ENCODE assay signal across 30 cellular contexts in genomic region chr12:10529603-10530002, GRCh38. TPM values are rescaled to one million over a fixed set of nuclear protein-coding genes. Genes with fewer than 3 reads are reported as not detected.
"Had no signal": no experiment of that assay in that cellular context is flagged by ENCODE, and none has a peak within 500 bp of the region (broad histone marks: within the 10 kb centered on the region; RNA-seq: fewer than 3 reads in every experiment).

No MANE protein-coding gene starts in this region.

- H3K36me3 Mint-ChIP-seq: naive thymus-derived CD4-positive, alpha-beta T cell; stimulated activated memory B cell treated with anti-CD40 and anti-IgM and Interleukin-4, amounts not matched to agents 10 μg/mL and 1 μg/mL and 100 μg/mL, for 72 hours had no signal

- H3K4me1 ChIP-seq: pancreas, prostate gland, right atrium auricular region, right lobe of liver, sigmoid colon, spleen, stomach, thyroid gland, tibial nerve, upper lobe of left lung, vagina had no signal

- H3K4me2 ChIP-seq: smooth muscle cell had no signal

- H3K27me3 Mint-ChIP-seq: stimulated activated naive CD8-positive, alpha-beta T cell treated with anti-CD3 and anti-CD28 coated beads, Interleukin-15, Interleukin-2, amounts not matched to agents 100 ng/mL and 50 ng/mL, for 24 hours had no signal

- ATAC-seq: naive thymus-derived CD4-positive, alpha-beta T cell; natural killer cell; pancreas; right lobe of liver; stimulated activated memory B cell treated with anti-CD40 and anti-IgM and Interleukin-4, amounts not matched to agents 10 μg/mL and 1 μg/mL and 100 μg/mL, for 72 hours had no signal

- H3K27ac ChIP-seq: neutrophil, pancreas, prostate gland, right atrium auricular region, right lobe of liver, sigmoid colon, spleen, stomach, thoracic aorta, thyroid gland, tibial nerve, upper lobe of left lung, vagina had no signal

- H3K27me3 ChIP-seq: neutrophil, pancreas, right atrium auricular region, right lobe of liver, sigmoid colon, spleen, thyroid gland, tibial nerve, upper lobe of left lung, vagina had no signal

- H3K36me3 ChIP-seq: neutrophil, pancreas, prostate gland, right atrium auricular region, right lobe of liver, sigmoid colon, spleen, stomach, thoracic aorta, thyroid gland, tibial nerve, upper lobe of left lung, vagina had no signal

- H3K9me3 Mint-ChIP-seq: natural killer cell; nephron; stimulated activated memory B cell treated with anti-CD40 and anti-IgM and Interleukin-4, amounts not matched to agents 10 μg/mL and 1 μg/mL and 100 μg/mL, for 72 hours had no signal

- H3K4me3 ChIP-seq: pancreas, prostate gland, right atrium auricular region, right lobe of liver, sigmoid colon, smooth muscle cell, spleen, stomach, thoracic aorta, thyroid gland, tibial nerve, upper lobe of left lung, vagina had no signal

- H3K4me3 Mint-ChIP-seq: naive thymus-derived CD4-positive, alpha-beta T cell; natural killer cell; nephron; neural crest cell; stimulated activated memory B cell treated with anti-CD40 and anti-IgM and Interleukin-4, amounts not matched to agents 10 μg/mL and 1 μg/mL and 100 μg/mL, for 72 hours; stimulated activated naive CD8-positive, alpha-beta T cell treated with anti-CD3 and anti-CD28 coated beads, Interleukin-15, Interleukin-2, amounts not matched to agents 100 ng/mL and 50 ng/mL, for 24 hours had no signal

- H3K9me3 ChIP-seq: neutrophil, pancreas, prostate gland, right atrium auricular region, right lobe of liver, sigmoid colon, spleen, stomach, thoracic aorta, thyroid gland, tibial nerve, upper lobe of left lung, vagina had no signal

- H3K4me1 Mint-ChIP-seq: naive thymus-derived CD4-positive, alpha-beta T cell; nephron; neural crest cell; stimulated activated memory B cell treated with anti-CD40 and anti-IgM and Interleukin-4, amounts not matched to agents 10 μg/mL and 1 μg/mL and 100 μg/mL, for 72 hours had no signal

- H3K27ac Mint-ChIP-seq: naive thymus-derived CD4-positive, alpha-beta T cell; natural killer cell; nephron; stimulated activated memory B cell treated with anti-CD40 and anti-IgM and Interleukin-4, amounts not matched to agents 10 μg/mL and 1 μg/mL and 100 μg/mL, for 72 hours; stimulated activated naive CD8-positive, alpha-beta T cell treated with anti-CD3 and anti-CD28 coated beads, Interleukin-15, Interleukin-2, amounts not matched to agents 100 ng/mL and 50 ng/mL, for 24 hours had no signal

- DNase-seq: naive thymus-derived CD4-positive, alpha-beta T cell; natural killer cell; nucleus accumbens; pancreas; retina; right lobe of liver; sigmoid colon; spleen; stimulated activated CD4-positive, alpha-beta T cell treated with anti-CD3 and anti-CD28 coated beads, Interleukin-12 subunit alpha, Interleukin-12 subunit beta, amount 100 ng/mL, for 4 hours; stimulated activated CD4-positive, alpha-beta T cell treated with anti-CD3 and anti-CD28 coated beads, Interleukin-1b, Interleukin-23, amount 100 ng/mL, for 48 hours; stimulated activated CD4-positive, alpha-beta T cell treated with anti-CD3 and anti-CD28 coated beads, Interleukin-4, amount 100 ng/mL, for 1 hour; stimulated activated CD4-positive, alpha-beta T cell treated with anti-CD3 and anti-CD28 coated beads, Interleukin-4, amount 100 ng/mL, for 4 hours; stimulated activated CD8-positive, alpha-beta memory T cell treated with anti-CD3 and anti-CD28 coated beads, Interleukin-4, amount 100 ng/mL, for 48 hours; stimulated activated naive CD4-positive, alpha-beta T cell treated with Interleukin-2 at 50 U/mL for 16 hours; stomach; thyroid gland; trophoblast cell; upper lobe of left lung had no signal

RNA-seq across cellular contexts. Expression of gene EIF2S3B, which starts 23.9 kb away (rescaled TPM):
- total RNA-seq: omental fat pad, right atrium auricular region had no signal
